ENCODE assay signal across 1 cellular context in genomic region chr1:50023292-50024159, GRCh38.
TF ChIP-seq lines count a peak whose summit lies in the region.

Gene AGBL4, minus strand, starts transcription at chr1:50023954.

TF ChIP-seq in K562, 482 proteins besides CTCF, POLR2A, EP300 and RAD21 (continued from another document):
- TF ChIP-seq BCLAF1 (IDR thresholded peaks at IDR 0.05; ENCODE audit: borderline replicate concordance in 1 of 2, control insufficient read depth in 1 of 2, low read depth in 2 of 2, low read length in 1 of 2) (no peak), YY1 (IDR thresholded peaks at IDR 0.05; ENCODE audit: borderline replicate concordance in 1 of 3, control insufficient read depth in 1 of 3, extremely low read depth in 1 of 3, insufficient read depth in 3 of 3, insufficient read length in 1 of 3, insufficient replicate concordance in 2 of 3, low read depth in 1 of 3, low read length in 2 of 3) (peak in 2 of 3 experiments; percentile 17 to 53), NR2C2 (CRISPR knock-in tag; IDR thresholded peaks at IDR 0.05) (no peak), NR2C2 (tag; IDR thresholded peaks at IDR 0.05) (peak; percentile 48; the same call in 1 of the 2 replicates), MAZ (CRISPR knock-in tag; conservative IDR thresholded peaks at IDR 0.05 in 1 of 2, IDR thresholded peaks at IDR 0.05 in 1 of 2) (peak in 1 of 2 experiments; percentile 40; a peak in 1 of 4 replicates)
TF ChIP-seq in K562: peak in this region for 9.
